12 cellular contexts compared by ENCODE assay signal in the genomic region with DNA sequence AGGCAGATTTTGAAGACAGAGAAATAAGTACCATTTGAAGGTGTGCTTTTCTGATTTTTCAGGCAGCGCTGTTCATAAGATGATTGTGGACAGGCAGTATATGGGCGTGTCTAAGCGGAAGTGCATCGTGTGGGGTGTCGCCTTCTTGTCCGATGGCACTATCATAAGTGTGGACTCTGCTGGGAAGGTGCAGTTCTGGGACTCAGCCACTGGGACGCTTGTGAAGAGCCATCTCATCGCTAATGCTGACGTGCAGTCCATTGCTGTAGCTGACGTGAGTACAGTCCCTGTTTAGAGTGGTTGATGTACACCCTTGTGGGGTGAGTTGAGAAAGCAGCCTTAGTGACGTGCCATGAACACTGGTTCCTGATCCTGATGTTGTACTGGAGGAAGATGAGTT. TPM values are rescaled to one million over a fixed set of nuclear protein-coding genes. Genes with fewer than 3 reads are reported as not detected.
DNase-seq lines count a peak whose midpoint lies in the region; ATAC-seq lines count a peak whose summit lies in the region.
"Had no signal": no experiment of that assay in that cellular context is flagged by ENCODE, and none has a peak within 500 bp of the region (broad histone marks: within the 10 kb centered on the region; RNA-seq: fewer than 3 reads in every experiment).

No MANE protein-coding gene starts in this region.

- peak; percentile 42 for DNase-seq in ELR (ENCODE audit: low read depth)
- DNase-seq in KBM-7, result peak; percentile 19
- DNase-seq in amniotic epithelial cell (ENCODE audit: low read depth), result peak; percentile 4
- DNase-seq in mesenchymal stem cell, result peak; percentile 28
- no peak for DNase-seq in G401 (ENCODE audit: low spot score)
- DNase-seq in hypothalamus (lab: John Stamatoyannopoulos, UW), result no peak
- DNase-seq: activated T-cell treated with anti-CD3 and anti-CD28 coated beads, Interleukin-2, amount 50 U/mL, for 4 hours; CD8-positive, alpha-beta memory T cell; endodermal cell; NCI-H1105 treated with DMSO at 0.1 percent for 48 hours had no signal

- H2BK5ac ChIP-seq in mesenchymal stem cell (ENCODE audit: low read depth, low read length, poor library complexity, severe bottlenecking), result no peak overlapping the region

- no peak overlapping the region for H3K4ac ChIP-seq in mesenchymal stem cell (ENCODE audit: low read depth in 1 of 2, low read length in 2 of 2)

- H2AFZ ChIP-seq in mesenchymal stem cell (ENCODE audit: low read depth, low read length), result no peak overlapping the region

- H3K9me3 ChIP-seq in mesenchymal stem cell (ENCODE audit: control insufficient read depth, low read length), result no peaks in the 10 kb centered on the region

- peaks cover 27 to 66% of the 10 kb centered on the region in 2 experiments for H3K36me3 ChIP-seq in mesenchymal stem cell (ENCODE audit: control insufficient read depth in 1 of 2, insufficient read depth in 2 of 2, low read depth in 1 of 2, low read length in 2 of 2)

- H2AK5ac ChIP-seq in mesenchymal stem cell (ENCODE audit: low read length, severe bottlenecking), result no peak overlapping the region

- H3K14ac ChIP-seq in mesenchymal stem cell (ENCODE audit: low read length in 2 of 2), result no peak overlapping the region

- no peak overlapping the region for H2BK120ac ChIP-seq in mesenchymal stem cell (ENCODE audit: low read depth, low read length)

- no peak overlapping the region for H2BK12ac ChIP-seq in mesenchymal stem cell (ENCODE audit: low read length in 2 of 2)

- H3K4me3 ChIP-seq in mesenchymal stem cell (ENCODE audit: insufficient read depth in 1 of 2, low read depth in 1 of 2, low read length in 2 of 2), result no peak overlapping the region

- 95% methylated on average over 11 of the region's 11 CpGs for WGBS in mesenchymal stem cell

- H3K4me2 ChIP-seq in mesenchymal stem cell (ENCODE audit: low read length, poor library complexity, severe bottlenecking), result no peak overlapping the region

- ATAC-seq in GM21786 (IDR thresholded peaks at IDR 0.05; ENCODE audit: unreplicated experiment), result no peak
- ATAC-seq: activated T-cell treated with anti-CD3 and anti-CD28 coated beads, Interleukin-2, amount 50 U/mL, for 4 hours had no signal

- H3K23ac ChIP-seq in mesenchymal stem cell (ENCODE audit: low read length in 2 of 2), result no peak overlapping the region

- H2BK15ac ChIP-seq in mesenchymal stem cell (ENCODE audit: low read depth, poor library complexity, severe bottlenecking), result no peak overlapping the region

- peaks cover 19% of the 10 kb centered on the region for H3K79me1 ChIP-seq in mesenchymal stem cell (replicated peaks; ENCODE audit: low read length, poor library complexity, severe bottlenecking)

- H4K8ac ChIP-seq in mesenchymal stem cell (ENCODE audit: low read length), result no peak overlapping the region

- H4K91ac ChIP-seq in mesenchymal stem cell (ENCODE audit: low read length), result no peak overlapping the region

- no peak overlapping the region for H3K27ac ChIP-seq in mesenchymal stem cell (ENCODE audit: low read length, poor library complexity, severe bottlenecking)

- no peaks in the 10 kb centered on the region for H3K27me3 ChIP-seq in mesenchymal stem cell (ENCODE audit: control insufficient read depth in 1 of 2, insufficient read depth in 1 of 2, low read length in 2 of 2)

- H3K18ac ChIP-seq in mesenchymal stem cell (ENCODE audit: low read depth in 1 of 2, low read length in 2 of 2), result no peak overlapping the region

- H3K4me1 ChIP-seq in mesenchymal stem cell (ENCODE audit: control insufficient read depth, insufficient read depth, low read depth, low read length), result peaks cover 5% of the 10 kb centered on the region

- H3K9ac ChIP-seq in mesenchymal stem cell (ENCODE audit: low read length), result no peak overlapping the region

- in situ Hi-C loops in KBM-7 (cut with MboI; ENCODE audit: low pct_unique_long_range_greater_than_20kb, low sequenced_read_pairs), result no loop called here
- in situ Hi-C loops in G401 (cut with HindIII; ENCODE audit: low sequenced_read_pairs), result no loop called here

RNA-seq across cellular contexts. Expression of a gene that starts 10.7 kb away (rescaled TPM):
- polyA plus RNA-seq in mesenchymal stem cell (2013, experiment 1 of 2), result 27.9 TPM
- 27.8 TPM for polyA plus RNA-seq in mesenchymal stem cell (2013, experiment 2 of 2)
- total RNA-seq in G401 (2014; rRNA removed; shearing (Covaris generic)), result 66.4 and 89.9 TPM in 2 replicates

RNA-seq across cellular contexts. Expression of a gene that starts 10.7 kb away (rescaled TPM):
- 68.6 TPM for polyA plus RNA-seq in mesenchymal stem cell (2013, experiment 1 of 2)
- polyA plus RNA-seq in mesenchymal stem cell (2013, experiment 2 of 2), result 67.4 TPM
- total RNA-seq in G401 (2014; rRNA removed; shearing (Covaris generic)), result 196 and 268 TPM in 2 replicates

RNA-seq across cellular contexts. Expression of a gene that starts 37.7 kb away (rescaled TPM):
- 0.06 TPM for polyA plus RNA-seq in mesenchymal stem cell (2013, experiment 1 of 2)
- 0.10 TPM for polyA plus RNA-seq in mesenchymal stem cell (2013, experiment 2 of 2)
- 0.06 and 2.6 TPM in 2 replicates for total RNA-seq in G401 (2014; rRNA removed; shearing (Covaris generic))
- total RNA-seq: H4 had no signal

RNA-seq across cellular contexts. Expression of a gene that starts 43.8 kb away (rescaled TPM):
- polyA plus RNA-seq in mesenchymal stem cell (2013, experiment 1 of 2), result 8.5 TPM
- 8.2 TPM for polyA plus RNA-seq in mesenchymal stem cell (2013, experiment 2 of 2)
- total RNA-seq in G401 (2014; rRNA removed; shearing (Covaris generic)), result 13.9 and 36.0 TPM in 2 replicates

Comparison
In these comparisons a context has a peak if more than half of its experiments do, and no peak if none do; other contexts are left out.
1. DNase-seq: peak in ELR (single experiment), KBM-7 (single experiment), amniotic epithelial cell (single experiment) and mesenchymal stem cell (single experiment); none in G401 (single experiment) and hypothalamus (0 of 51).